ENCODE assay signal across 23 cellular contexts in the genomic region with DNA sequence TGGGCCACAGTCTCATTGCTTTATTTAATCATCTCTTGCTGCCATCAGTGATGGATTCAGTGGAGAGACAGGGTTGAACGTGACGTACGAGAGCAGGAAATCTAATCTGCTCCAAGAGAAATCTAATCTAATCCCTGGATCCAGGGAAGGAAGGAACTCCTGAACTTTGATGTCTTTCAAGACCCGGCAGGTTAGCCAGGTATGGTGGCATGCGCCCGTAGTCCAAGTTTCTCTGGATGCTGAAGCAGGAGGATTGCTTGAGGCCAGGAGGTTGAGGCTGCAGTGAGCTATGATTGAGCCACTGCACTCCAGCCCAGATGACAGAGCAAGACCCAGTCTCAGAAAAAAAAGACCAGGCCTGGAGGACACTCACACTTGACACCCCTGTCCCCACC. TPM values are rescaled to one million over a fixed set of nuclear protein-coding genes. Genes with fewer than 3 reads are reported as not detected.
"Had no signal": no experiment of that assay in that cellular context is flagged by ENCODE, and none has a peak within 500 bp of the region (broad histone marks: within the 10 kb centered on the region; RNA-seq: fewer than 3 reads in every experiment).

No MANE protein-coding gene starts in this region.

- DNase-seq: Karpas-422, KG1, MM.1S, NCI-H1105, NCI-H1417, NCI-H1436 treated with DMSO at 0.1 percent for 48 hours, NCI-H1694, NCI-H187 treated with DMSO at 0.1 percent for 48 hours, NCI-H2029 treated with DMSO at 0.1 percent for 48 hours, NCI-H2171, NCI-H446, NCI-H510A, NCI-H524 treated with DMSO at 0.1 percent for 48 hours, NCI-H69, NCI-H774, PC-3, SHP77 had no signal

- FAIRE-seq: HepG2 had no signal

- H3K27ac ChIP-seq: RWPE1 had no signal

RNA-seq across cellular contexts. Expression of gene PGC, which starts 11.4 kb away (rescaled TPM):
- total RNA-seq: HT1080, IMR-90, OCI-LY7, PC-3, SK-MEL-5 had no signal
- polyA plus RNA-seq: IMR-90 had no signal

RNA-seq across cellular contexts. Expression of gene PRICKLE4, which starts 21.9 kb away (rescaled TPM):
- total RNA-seq: IMR-90, SK-MEL-5 had no signal
